27 cellular contexts compared by ENCODE assay signal in genomic region chr10:128943111-128943510, GRCh38.
"Had no signal": no experiment of that assay in that cellular context is flagged by ENCODE, and none has a peak within 500 bp of the region (broad histone marks: within the 10 kb centered on the region; RNA-seq: fewer than 3 reads in every experiment).

No MANE protein-coding gene starts in this region.

- H3K9me3 ChIP-seq: colonic mucosa, gastrocnemius medialis, right lobe of liver, thyroid gland, upper lobe of right lung had no signal

- H3K36me3 Mint-ChIP-seq: activated CD4-positive, alpha-beta memory T cell treated with anti-CD3 and anti-CD28 coated beads for 36 hours; immature natural killer cell; memory B cell; natural killer cell; stimulated activated effector memory CD8-positive, alpha-beta T cell treated with anti-CD3 and anti-CD28 coated beads, Interleukin-12 subunit alpha, Interleukin-12 subunit beta, amount 100 ng/mL, for 72 hours had no signal

- H3K79me2 ChIP-seq: parathyroid adenoma had no signal

- H3K4me1 ChIP-seq: colonic mucosa, gastrocnemius medialis, parathyroid adenoma, right lobe of liver, thyroid gland, upper lobe of right lung had no signal

- H3K9me3 Mint-ChIP-seq: activated CD4-positive, alpha-beta T cell treated with anti-CD3 and anti-CD28 coated beads, Interleukin-2, amount 10 ng/mL, durations not matched to agents 24 days and 14 days had no signal

- H3K27ac Mint-ChIP-seq: activated CD4-positive, alpha-beta memory T cell treated with anti-CD3 and anti-CD28 coated beads for 36 hours; activated CD4-positive, alpha-beta T cell treated with anti-CD3 and anti-CD28 coated beads, Interleukin-2, amount 10 ng/mL, durations not matched to agents 24 days and 14 days; immature natural killer cell; memory B cell; natural killer cell; stimulated activated effector memory CD8-positive, alpha-beta T cell treated with anti-CD3 and anti-CD28 coated beads, Interleukin-12 subunit alpha, Interleukin-12 subunit beta, amount 100 ng/mL, for 72 hours; stimulated activated naive CD8-positive, alpha-beta T cell treated with anti-CD3 and anti-CD28 coated beads, Interleukin-15, amount 100 ng/mL, for 72 hours had no signal

- H3K9ac ChIP-seq: parathyroid adenoma had no signal

- H3K36me3 ChIP-seq: colonic mucosa, gastrocnemius medialis, right lobe of liver, thyroid gland, upper lobe of right lung had no signal

- H2AFZ ChIP-seq: parathyroid adenoma had no signal

- DNase-seq: activated CD4-positive, alpha-beta memory T cell treated with anti-CD3 and anti-CD28 coated beads for 36 hours; activated CD4-positive, alpha-beta T cell treated with anti-CD3 and anti-CD28 coated beads, Interleukin-2, amount 10 ng/mL, durations not matched to agents 24 days and 14 days; activated CD4-positive, CD25-positive, alpha-beta regulatory T cell treated with anti-CD3 and anti-CD28 coated beads, Interleukin-2, amount 50 U/mL, for 72 hours; activated CD8-positive, alpha-beta memory T cell treated with anti-CD3 and anti-CD28 coated beads, Interleukin-2, amount 50 U/mL, for 4 hours; activated gamma-delta T cell treated with Interleukin-2 at 50 U/mL for 16 hours; activated naive CD4-positive, alpha-beta T cell treated with anti-CD3 and anti-CD28 coated beads, Interleukin-2, amount 50 U/mL, for 16 hours; activated T-cell treated with anti-CD3 and anti-CD28 coated beads, Interleukin-2, amount 50 U/mL, for 1 hour; amniotic stem cell; colonic mucosa; effector memory CD4-positive, alpha-beta T cell; erythroblast; gastrocnemius medialis; immature natural killer cell; midbrain; natural killer cell; right lobe of liver; stimulated activated CD4-positive, alpha-beta T cell treated with anti-CD3 and anti-CD28 coated beads, Interleukin-4, amount 100 ng/mL, for 24 hours; stimulated activated naive CD8-positive, alpha-beta T cell treated with anti-CD3 and anti-CD28 coated beads, Interleukin-15, amount 100 ng/mL, for 72 hours; T-helper 2 cell; thyroid gland; upper lobe of right lung had no signal

- H3K4me1 Mint-ChIP-seq: activated CD4-positive, alpha-beta T cell treated with anti-CD3 and anti-CD28 coated beads, Interleukin-2, amount 10 ng/mL, durations not matched to agents 24 days and 14 days; central memory CD8-positive, alpha-beta T cell; immature natural killer cell; memory B cell; natural killer cell; stimulated activated effector memory CD8-positive, alpha-beta T cell treated with anti-CD3 and anti-CD28 coated beads, Interleukin-12 subunit alpha, Interleukin-12 subunit beta, amount 100 ng/mL, for 72 hours; stimulated activated naive CD8-positive, alpha-beta T cell treated with anti-CD3 and anti-CD28 coated beads, Interleukin-15, amount 100 ng/mL, for 72 hours had no signal

- H3K27me3 ChIP-seq: colonic mucosa, gastrocnemius medialis, right lobe of liver, thyroid gland, upper lobe of right lung had no signal

- H3K27ac ChIP-seq: colonic mucosa, gastrocnemius medialis, parathyroid adenoma, right lobe of liver, skin epidermis, thyroid gland, upper lobe of right lung had no signal

- ATAC-seq: gastrocnemius medialis; right lobe of liver; SK-N-SH treated with all-trans-retinoic acid at 6 μM for 48 hours; stimulated activated effector memory CD8-positive, alpha-beta T cell treated with anti-CD3 and anti-CD28 coated beads, Interleukin-12 subunit alpha, Interleukin-12 subunit beta, amount 100 ng/mL, for 72 hours; stimulated activated naive CD8-positive, alpha-beta T cell treated with anti-CD3 and anti-CD28 coated beads, Interleukin-15, amount 100 ng/mL, for 72 hours; upper lobe of right lung had no signal

- H3K4me3 Mint-ChIP-seq: activated CD4-positive, alpha-beta memory T cell treated with anti-CD3 and anti-CD28 coated beads for 36 hours; activated CD4-positive, alpha-beta T cell treated with anti-CD3 and anti-CD28 coated beads, Interleukin-2, amount 10 ng/mL, durations not matched to agents 24 days and 14 days; central memory CD8-positive, alpha-beta T cell; immature natural killer cell; memory B cell; natural killer cell; stimulated activated effector memory CD8-positive, alpha-beta T cell treated with anti-CD3 and anti-CD28 coated beads, Interleukin-12 subunit alpha, Interleukin-12 subunit beta, amount 100 ng/mL, for 72 hours; stimulated activated naive CD8-positive, alpha-beta T cell treated with anti-CD3 and anti-CD28 coated beads, Interleukin-15, amount 100 ng/mL, for 72 hours had no signal

- H3K4me3 ChIP-seq: colonic mucosa, gastrocnemius medialis, right lobe of liver, skin epidermis, thyroid gland, upper lobe of right lung had no signal
